1 cellular context compared by ENCODE assay signal in the genomic region with DNA sequence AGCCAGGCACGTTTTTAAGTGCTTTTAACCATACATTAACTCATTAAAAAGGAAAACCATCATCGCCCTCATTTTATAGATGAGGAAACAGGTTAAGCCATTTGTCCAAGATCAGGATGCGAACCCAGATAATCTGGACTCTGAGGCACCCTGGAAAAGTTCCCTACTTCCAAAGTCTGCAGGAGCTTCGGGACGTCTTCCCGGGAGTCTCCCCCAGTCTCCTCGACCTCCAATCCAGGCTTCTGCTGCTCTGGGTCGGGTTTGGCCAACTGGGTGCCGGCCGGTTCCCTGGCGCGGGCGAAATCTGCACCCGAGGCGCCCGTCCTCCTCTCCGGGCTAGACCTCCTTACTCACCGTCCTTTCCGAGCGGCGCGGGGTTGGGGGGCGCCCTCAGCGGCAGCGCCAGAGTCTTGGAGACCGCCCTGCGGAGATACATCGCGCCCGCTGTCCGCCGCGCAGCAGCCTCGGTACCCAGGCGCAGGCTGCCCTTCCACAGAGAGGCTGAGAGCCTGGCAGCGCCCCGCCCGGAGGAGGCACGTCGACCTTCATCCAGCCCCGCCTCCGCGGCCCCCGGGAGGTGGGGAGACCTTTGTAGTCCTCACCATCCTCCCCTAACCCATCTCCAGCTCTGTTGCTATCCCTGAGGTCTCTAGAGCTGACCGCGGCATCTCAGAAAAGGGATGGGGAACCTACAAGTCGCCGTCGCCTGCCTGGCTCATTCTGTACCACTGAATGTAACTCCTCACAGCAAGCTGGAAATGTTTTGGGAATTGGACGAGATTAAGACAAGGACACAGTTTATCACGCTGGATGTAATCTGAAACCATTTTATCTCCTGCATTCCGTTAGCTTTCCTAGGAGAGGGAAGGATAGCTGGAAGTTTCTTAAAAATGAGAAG.
TF ChIP-seq lines count a peak whose summit lies in the region.

Gene MGARP, minus strand, starts transcription at position 503 of the 898 bp plus-strand sequence. Its CDS starts 67 bp downstream, at position 436.

TF ChIP-seq in HEK293, 187 proteins besides CTCF, POLR2A, EP300 and RAD21 (continued from another document and continues in another):
- TF ChIP-seq ZFHX2 (tag by site-specific recombination; conservative IDR thresholded peaks at IDR 0.05) (no peak), ZNF266 (tag by site-specific recombination; IDR thresholded peaks at IDR 0.05; ENCODE audit: low read depth) (no peak), ZNF701 (tag by site-specific recombination; IDR thresholded peaks at IDR 0.05) (no peak), SP7 (tag by site-specific recombination; IDR thresholded peaks at IDR 0.05) (0 out of 2 replicates have a peak, but pooled peaks have one; percentile 24), ZNF169 (tag by site-specific recombination; IDR thresholded peaks at IDR 0.05) (no peak), ZNF175 (tag by site-specific recombination; IDR thresholded peaks at IDR 0.05) (no peak), ZNF26 (tag by site-specific recombination; IDR thresholded peaks at IDR 0.05) (no peak), ZNF366 (tag by site-specific recombination; conservative IDR thresholded peaks at IDR 0.05) (peak; percentile 58), ZNF398 (tag by site-specific recombination; IDR thresholded peaks at IDR 0.05) (no peak), ZNF324 (tag by site-specific recombination; IDR thresholded peaks at IDR 0.05) (no peak), ZNF76 (tag by site-specific recombination; IDR thresholded peaks at IDR 0.05; ENCODE audit: borderline replicate concordance, low read depth) (no peak), ZNF707 (tag by site-specific recombination; IDR thresholded peaks at IDR 0.05) (no peak), ZNF501 (tag by site-specific recombination; IDR thresholded peaks at IDR 0.05) (no peak), ZNF791 (tag by site-specific recombination; IDR thresholded peaks at IDR 0.05) (no peak), ZSCAN30 (tag by site-specific recombination; IDR thresholded peaks at IDR 0.05) (no peak), ZNF202 (tag by site-specific recombination; IDR thresholded peaks at IDR 0.05; ENCODE audit: borderline replicate concordance) (no peak), GLI2 (tag by site-specific recombination; IDR thresholded peaks at IDR 0.05; ENCODE audit: borderline replicate concordance, low read depth) (no peak), ZNF624 (tag by site-specific recombination; IDR thresholded peaks at IDR 0.05) (no peak), ZSCAN23 (tag by site-specific recombination; IDR thresholded peaks at IDR 0.05) (no peak), REPIN1 (tag by site-specific recombination; IDR thresholded peaks at IDR 0.05; ENCODE audit: low read depth) (no peak), ZNF16 (tag by site-specific recombination; IDR thresholded peaks at IDR 0.05; ENCODE audit: low read depth) (no peak), ZNF704 (tag by site-specific recombination; IDR thresholded peaks at IDR 0.05) (no peak), FEZF1 (tag by site-specific recombination; IDR thresholded peaks at IDR 0.05) (no peak), ZNF214 (tag by site-specific recombination; IDR thresholded peaks at IDR 0.05; ENCODE audit: borderline replicate concordance) (no peak), ZNF585B (tag by site-specific recombination; IDR thresholded peaks at IDR 0.05) (no peak), WT1 (tag by site-specific recombination; IDR thresholded peaks at IDR 0.05) (0 out of 2 replicates have a peak, but pooled peaks have one; percentile 19), ZNF341 (tag by site-specific recombination; IDR thresholded peaks at IDR 0.05; ENCODE audit: low read depth) (no peak), ZNF121 (tag by site-specific recombination; IDR thresholded peaks at IDR 0.05) (no peak), ZNF776 (tag by site-specific recombination; IDR thresholded peaks at IDR 0.05; ENCODE audit: borderline replicate concordance) (no peak), ZNF23 (tag by site-specific recombination; IDR thresholded peaks at IDR 0.05; ENCODE audit: borderline replicate concordance) (no peak), ATF2 (tag by site-specific recombination; IDR thresholded peaks at IDR 0.05; ENCODE audit: low read depth) (no peak), MEIS1 (CRISPR knock-in tag; IDR thresholded peaks at IDR 0.05; ENCODE audit: borderline replicate concordance) (no peak), PRDM4 (tag by site-specific recombination; IDR thresholded peaks at IDR 0.05) (no peak)
- TF ChIP-seq, protein P1, sequence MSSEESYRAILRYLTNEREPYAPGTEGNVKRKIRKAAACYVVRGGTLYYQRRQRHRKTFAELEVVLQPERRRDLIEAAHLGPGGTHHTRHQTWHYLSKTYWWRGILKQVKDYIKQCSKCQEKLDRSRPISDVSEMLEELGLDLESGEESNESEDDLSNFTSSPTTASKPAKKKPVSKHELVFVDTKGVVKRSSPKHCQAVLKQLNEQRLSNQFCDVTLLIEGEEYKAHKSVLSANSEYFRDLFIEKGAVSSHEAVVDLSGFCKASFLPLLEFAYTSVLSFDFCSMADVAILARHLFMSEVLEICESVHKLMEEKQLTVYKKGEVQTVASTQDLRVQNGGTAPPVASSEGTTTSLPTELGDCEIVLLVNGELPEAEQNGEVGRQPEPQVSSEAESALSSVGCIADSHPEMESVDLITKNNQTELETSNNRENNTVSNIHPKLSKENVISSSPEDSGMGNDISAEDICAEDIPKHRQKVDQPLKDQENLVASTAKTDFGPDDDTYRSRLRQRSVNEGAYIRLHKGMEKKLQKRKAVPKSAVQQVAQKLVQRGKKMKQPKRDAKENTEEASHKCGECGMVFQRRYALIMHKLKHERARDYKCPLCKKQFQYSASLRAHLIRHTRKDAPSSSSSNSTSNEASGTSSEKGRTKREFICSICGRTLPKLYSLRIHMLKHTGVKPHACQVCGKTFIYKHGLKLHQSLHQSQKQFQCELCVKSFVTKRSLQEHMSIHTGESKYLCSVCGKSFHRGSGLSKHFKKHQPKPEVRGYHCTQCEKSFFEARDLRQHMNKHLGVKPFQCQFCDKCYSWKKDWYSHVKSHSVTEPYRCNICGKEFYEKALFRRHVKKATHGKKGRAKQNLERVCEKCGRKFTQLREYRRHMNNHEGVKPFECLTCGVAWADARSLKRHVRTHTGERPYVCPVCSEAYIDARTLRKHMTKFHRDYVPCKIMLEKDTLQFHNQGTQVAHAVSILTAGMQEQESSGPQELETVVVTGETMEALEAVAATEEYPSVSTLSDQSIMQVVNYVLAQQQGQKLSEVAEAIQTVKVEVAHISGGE (tag by site-specific recombination; conservative IDR thresholded peaks at IDR 0.05; ENCODE audit: low read depth) = no peak
- TF ChIP-seq, protein P2, sequence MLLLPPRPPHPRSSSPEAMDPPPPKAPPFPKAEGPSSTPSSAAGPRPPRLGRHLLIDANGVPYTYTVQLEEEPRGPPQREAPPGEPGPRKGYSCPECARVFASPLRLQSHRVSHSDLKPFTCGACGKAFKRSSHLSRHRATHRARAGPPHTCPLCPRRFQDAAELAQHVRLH (tag by site-specific recombination; IDR thresholded peaks at IDR 0.05) = no peak
- TF ChIP-seq, protein P3, sequence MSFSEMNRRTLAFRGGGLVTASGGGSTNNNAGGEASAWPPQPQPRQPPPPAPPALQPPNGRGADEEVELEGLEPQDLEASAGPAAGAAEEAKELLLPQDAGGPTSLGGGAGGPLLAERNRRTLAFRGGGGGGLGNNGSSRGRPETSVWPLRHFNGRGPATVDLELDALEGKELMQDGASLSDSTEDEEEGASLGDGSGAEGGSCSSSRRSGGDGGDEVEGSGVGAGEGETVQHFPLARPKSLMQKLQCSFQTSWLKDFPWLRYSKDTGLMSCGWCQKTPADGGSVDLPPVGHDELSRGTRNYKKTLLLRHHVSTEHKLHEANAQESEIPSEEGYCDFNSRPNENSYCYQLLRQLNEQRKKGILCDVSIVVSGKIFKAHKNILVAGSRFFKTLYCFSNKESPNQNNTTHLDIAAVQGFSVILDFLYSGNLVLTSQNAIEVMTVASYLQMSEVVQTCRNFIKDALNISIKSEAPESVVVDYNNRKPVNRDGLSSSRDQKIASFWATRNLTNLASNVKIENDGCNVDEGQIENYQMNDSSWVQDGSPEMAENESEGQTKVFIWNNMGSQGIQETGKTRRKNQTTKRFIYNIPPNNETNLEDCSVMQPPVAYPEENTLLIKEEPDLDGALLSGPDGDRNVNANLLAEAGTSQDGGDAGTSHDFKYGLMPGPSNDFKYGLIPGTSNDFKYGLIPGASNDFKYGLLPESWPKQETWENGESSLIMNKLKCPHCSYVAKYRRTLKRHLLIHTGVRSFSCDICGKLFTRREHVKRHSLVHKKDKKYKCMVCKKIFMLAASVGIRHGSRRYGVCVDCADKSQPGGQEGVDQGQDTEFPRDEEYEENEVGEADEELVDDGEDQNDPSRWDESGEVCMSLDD (tag by site-specific recombination; IDR thresholded peaks at IDR 0.05) = no peak; the same call in 1 of the 2 replicates
- TF ChIP-seq, protein P4, sequence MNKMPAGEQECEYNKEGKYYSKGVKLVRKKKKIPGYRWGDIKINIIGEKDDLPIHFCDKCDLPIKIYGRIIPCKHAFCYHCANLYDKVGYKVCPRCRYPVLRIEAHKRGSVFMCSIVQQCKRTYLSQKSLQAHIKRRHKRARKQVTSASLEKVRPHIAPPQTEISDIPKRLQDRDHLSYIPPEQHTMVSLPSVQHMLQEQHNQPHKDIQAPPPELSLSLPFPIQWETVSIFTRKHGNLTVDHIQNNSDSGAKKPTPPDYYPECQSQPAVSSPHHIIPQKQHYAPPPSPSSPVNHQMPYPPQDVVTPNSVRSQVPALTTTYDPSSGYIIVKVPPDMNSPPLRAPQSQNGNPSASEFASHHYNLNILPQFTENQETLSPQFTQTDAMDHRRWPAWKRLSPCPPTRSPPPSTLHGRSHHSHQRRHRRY (tag by site-specific recombination; IDR thresholded peaks at IDR 0.05) = no peak
- TF ChIP-seq, protein P5, sequence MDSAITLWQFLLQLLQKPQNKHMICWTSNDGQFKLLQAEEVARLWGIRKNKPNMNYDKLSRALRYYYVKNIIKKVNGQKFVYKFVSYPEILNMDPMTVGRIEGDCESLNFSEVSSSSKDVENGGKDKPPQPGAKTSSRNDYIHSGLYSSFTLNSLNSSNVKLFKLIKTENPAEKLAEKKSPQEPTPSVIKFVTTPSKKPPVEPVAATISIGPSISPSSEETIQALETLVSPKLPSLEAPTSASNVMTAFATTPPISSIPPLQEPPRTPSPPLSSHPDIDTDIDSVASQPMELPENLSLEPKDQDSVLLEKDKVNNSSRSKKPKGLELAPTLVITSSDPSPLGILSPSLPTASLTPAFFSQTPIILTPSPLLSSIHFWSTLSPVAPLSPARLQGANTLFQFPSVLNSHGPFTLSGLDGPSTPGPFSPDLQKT (IDR thresholded peaks at IDR 0.05; ENCODE audit: borderline replicate concordance, low read depth, low read length) = no peak
